ENCODE assay signal across 8 cellular contexts in genomic region chr17:68020451-68020779, GRCh38. TPM values are rescaled to one million over a fixed set of nuclear protein-coding genes. Genes with fewer than 3 reads are reported as not detected.
DNase-seq lines count a peak whose midpoint lies in the region; ATAC-seq and TF ChIP-seq lines count a peak whose summit lies in the region.

No MANE protein-coding gene starts in this region.

- POLR2A ChIA-PET in PC-9 (lab: Charles Lee; ENCODE audit: unreplicated experiment) = interaction anchor here (0.7 kb wide), 1 partner anchor 33 kb away, joined by 3 read pairs; no protein-coding TSS in a partner anchor

- no peaks in the 10 kb centered on the region for H3K36me3 Mint-ChIP-seq in activated naive CD4-positive, alpha-beta T cell treated with anti-CD3 and anti-CD28 coated beads, Interleukin-2, amount 50 U/mL, for 24 hours
- H3K36me3 Mint-ChIP-seq in nephron progenitor cell (ENCODE audit: low read depth) = no peaks in the 10 kb centered on the region

- TSS peak; percentile 91 for BruUV-seq in PC-9 (replicated peaks; lab: Mats Ljungman, UMichigan)

- H3K79me2 ChIP-seq in PC-9 (ENCODE audit: low read depth) = no peaks in the 10 kb centered on the region

- H3K4me1 Mint-ChIP-seq in activated naive CD4-positive, alpha-beta T cell treated with anti-CD3 and anti-CD28 coated beads, Interleukin-2, amount 50 U/mL, for 24 hours = peaks cover 15% of the 10 kb centered on the region
- peaks cover 20% of the 10 kb centered on the region for H3K4me1 Mint-ChIP-seq in nephron progenitor cell

- 0 out of 2 replicates have a peak overlapping the region, but pooled peaks have one; percentile 14 for H3K27ac ChIP-seq in PC-9

- H3K4me3 ChIP-seq in PC-9 = peak overlapping the region; percentile 71

- DNase-seq in activated naive CD4-positive, alpha-beta T cell treated with Interleukin-2 at 50 U/mL for 16 hours = no peak
- no peak for DNase-seq in PC-9
- DNase-seq in epidermal melanocyte (ENCODE audit: insufficient read length, low spot score) = peak; percentile 30
- no peak for DNase-seq in nephron progenitor cell
- no peak for DNase-seq in amniotic stem cell (lab: John Stamatoyannopoulos, UW)

- no peaks in the 10 kb centered on the region for H3K9me3 ChIP-seq in PC-9 (ENCODE audit: insufficient read depth, low read depth)

- intact Hi-C loops in PC-9 (cut with micrococcal nuclease; ENCODE audit: unreplicated experiment) = loop anchor here (1.0 kb wide), 2 partner anchors 15 to 416 kb away; partner anchors contain the start of gene KPNA2

- no peaks in the 10 kb centered on the region for H4K20me1 ChIP-seq in PC-9 (ENCODE audit: insufficient read depth)

- H3K27ac Mint-ChIP-seq in activated naive CD4-positive, alpha-beta T cell treated with anti-CD3 and anti-CD28 coated beads, Interleukin-2, amount 50 U/mL, for 24 hours = peak overlapping the region; percentile 100
- H3K27ac Mint-ChIP-seq in nephron progenitor cell = peak overlapping the region; percentile 91

- no peaks in the 10 kb centered on the region for H3K36me3 ChIP-seq in PC-9 (ENCODE audit: low read depth)

- H2AFZ ChIP-seq in PC-9 = peak overlapping the region; percentile 90

- no peaks in the 10 kb centered on the region for H3K9me3 Mint-ChIP-seq in activated naive CD4-positive, alpha-beta T cell treated with anti-CD3 and anti-CD28 coated beads, Interleukin-2, amount 50 U/mL, for 24 hours
- no peaks in the 10 kb centered on the region for H3K9me3 Mint-ChIP-seq in nephron progenitor cell

- ATAC-seq in HG03442 (IDR thresholded peaks at IDR 0.05; ENCODE audit: unreplicated experiment) (no peak), GM21786 (IDR thresholded peaks at IDR 0.05; ENCODE audit: unreplicated experiment) (no peak)

- TF ChIP-seq CTCF in PC-9 (conservative IDR thresholded peaks at IDR 0.05) (no peak), nephron progenitor cell (IDR thresholded peaks at IDR 0.05) (no peak)

- no peaks in the 10 kb centered on the region for H3K27me3 ChIP-seq in PC-9 (ENCODE audit: insufficient read depth, low read depth)

- H3F3A ChIP-seq in PC-9 (ENCODE audit: insufficient read depth, low read depth) = peaks cover 25% of the 10 kb centered on the region

- H3K4me2 ChIP-seq in PC-9 = peak overlapping the region; percentile 85

- H3K9me2 ChIP-seq in PC-9 (ENCODE audit: insufficient read depth) = no peaks in the 10 kb centered on the region

- CTCF ChIA-PET in PC-9 (lab: Charles Lee) = no interaction called here

- peak overlapping the region; percentile 89 for H3K4me3 Mint-ChIP-seq in activated naive CD4-positive, alpha-beta T cell treated with anti-CD3 and anti-CD28 coated beads, Interleukin-2, amount 50 U/mL, for 24 hours
- peak overlapping the region; percentile 88 for H3K4me3 Mint-ChIP-seq in nephron progenitor cell

- H3K27me3 Mint-ChIP-seq in activated naive CD4-positive, alpha-beta T cell treated with anti-CD3 and anti-CD28 coated beads, Interleukin-2, amount 50 U/mL, for 24 hours = peaks cover 2% of the 10 kb centered on the region
- peaks cover 12% of the 10 kb centered on the region for H3K27me3 Mint-ChIP-seq in nephron progenitor cell (ENCODE audit: low read depth, poor library complexity)

- peaks cover 13% of the 10 kb centered on the region for H3K4me1 ChIP-seq in PC-9 (replicated peaks; ENCODE audit: insufficient read depth)

RNA-seq across cellular contexts. Expression of gene KPNA2, which starts 15.1 kb away (rescaled TPM):
- total RNA-seq in PC-9 (2021) = 175 and 201 TPM in 2 replicates

RNA-seq across cellular contexts. Expression of gene C17orf58, which starts 24.1 kb away (rescaled TPM):
- 14.5 and 15.5 TPM in 2 replicates for total RNA-seq in PC-9 (2021)
